In genomic region chr3:185353823-185354614, GRCh38 we compare ENCODE assay signal across 8 cellular contexts. TPM values are rescaled to one million over a fixed set of nuclear protein-coding genes. Genes with fewer than 3 reads are reported as not detected.
DNase-seq lines count a peak whose midpoint lies in the region; ATAC-seq and TF ChIP-seq lines count a peak whose summit lies in the region.

No MANE protein-coding gene starts in this region.

- H3K9me3 Mint-ChIP-seq in activated CD4-positive, alpha-beta memory T cell treated with anti-CD3 and anti-CD28 coated beads for 36 hours, result peaks cover 2% of the 10 kb centered on the region
- no peaks in the 10 kb centered on the region for H3K9me3 Mint-ChIP-seq in endothelial cell (ENCODE audit: unreplicated experiment)
- peaks cover 0 to 4% (median 0%) of the 10 kb centered on the region in 9 donors for H3K9me3 Mint-ChIP-seq in naive thymus-derived CD8-positive, alpha-beta T cell

- H3K4me1 Mint-ChIP-seq in activated CD4-positive, alpha-beta memory T cell treated with anti-CD3 and anti-CD28 coated beads for 36 hours (ENCODE audit: low read depth), result no peaks in the 10 kb centered on the region
- no peaks in the 10 kb centered on the region for H3K4me1 Mint-ChIP-seq in endothelial cell (ENCODE audit: unreplicated experiment)
- no peaks in the 10 kb centered on the region for H3K4me1 Mint-ChIP-seq in naive thymus-derived CD8-positive, alpha-beta T cell

- ATAC-seq in GM21390 (IDR thresholded peaks at IDR 0.05; ENCODE audit: unreplicated experiment), result peak; percentile 99
- ATAC-seq in naive thymus-derived CD8-positive, alpha-beta T cell, result peak; percentile 93 to 94
- peak; percentile 100 for ATAC-seq in stimulated activated naive CD8-positive, alpha-beta T cell treated with anti-CD3 and anti-CD28 coated beads, Interleukin-15, Interleukin-2, amounts not matched to agents 100 U/mL and 50 U/mL, for 24 hours

- intact Hi-C loops in activated CD4-positive, alpha-beta memory T cell treated with anti-CD3 and anti-CD28 coated beads for 36 hours (cut with micrococcal nuclease), result loop anchor here (1.0 kb wide), 2 partner anchors 205 to 221 kb away; no protein-coding TSS in a partner anchor

- POLR2A ChIA-PET in activated CD4-positive, alpha-beta memory T cell treated with anti-CD3 and anti-CD28 coated beads for 36 hours (lab: Charles Lee), result no interaction called here
- POLR2A ChIA-PET in naive thymus-derived CD8-positive, alpha-beta T cell (lab: Charles Lee), result no interaction called here

- no peaks in the 10 kb centered on the region for H3K36me3 Mint-ChIP-seq in activated CD4-positive, alpha-beta memory T cell treated with anti-CD3 and anti-CD28 coated beads for 36 hours
- no peaks in the 10 kb centered on the region for H3K36me3 Mint-ChIP-seq in endothelial cell (ENCODE audit: low read depth, unreplicated experiment)
- peaks cover 0 to 2% (median 0%) of the 10 kb centered on the region in 3 donors for H3K36me3 Mint-ChIP-seq in naive thymus-derived CD8-positive, alpha-beta T cell

- no peak overlapping the region for H3K27ac Mint-ChIP-seq in activated CD4-positive, alpha-beta memory T cell treated with anti-CD3 and anti-CD28 coated beads for 36 hours
- H3K27ac Mint-ChIP-seq in endothelial cell (ENCODE audit: unreplicated experiment), result no peak overlapping the region
- H3K27ac Mint-ChIP-seq in naive thymus-derived CD8-positive, alpha-beta T cell, result no peak overlapping the region

- no peak overlapping the region for H3K4me3 Mint-ChIP-seq in activated CD4-positive, alpha-beta memory T cell treated with anti-CD3 and anti-CD28 coated beads for 36 hours
- H3K4me3 Mint-ChIP-seq in endothelial cell (ENCODE audit: unreplicated experiment), result no peak overlapping the region
- no peak overlapping the region for H3K4me3 Mint-ChIP-seq in naive thymus-derived CD8-positive, alpha-beta T cell

- CTCF ChIA-PET in activated CD4-positive, alpha-beta memory T cell treated with anti-CD3 and anti-CD28 coated beads for 36 hours (lab: Charles Lee), result interaction anchor here (0.6 to 1.6 kb wide), 7 partner anchors 8 to 232 kb away, joined by 3 to 5 read pairs (median 3); partner anchors contain the start of genes LIPH and SENP2

- peaks cover 6% of the 10 kb centered on the region for H3K27me3 Mint-ChIP-seq in activated CD4-positive, alpha-beta memory T cell treated with anti-CD3 and anti-CD28 coated beads for 36 hours
- no peaks in the 10 kb centered on the region for H3K27me3 Mint-ChIP-seq in endothelial cell (ENCODE audit: unreplicated experiment)
- peaks cover 10 to 47% (median 26%) of the 10 kb centered on the region in 5 donors for H3K27me3 Mint-ChIP-seq in naive thymus-derived CD8-positive, alpha-beta T cell

- peak; percentile 98 for DNase-seq in DMS 273 (lab: John Stamatoyannopoulos, UW; ENCODE audit: unreplicated experiment)
- peak; percentile 72 for DNase-seq in HK-2 (ENCODE audit: unreplicated experiment)
- DNase-seq in NCI-H748 treated with DMSO at 0.1 percent for 48 hours (lab: John Stamatoyannopoulos, UW), result peak; percentile 42
- DNase-seq in activated CD4-positive, alpha-beta memory T cell treated with anti-CD3 and anti-CD28 coated beads for 36 hours, result peak; percentile 80
- peak; percentile 77 for DNase-seq in endothelial cell (ENCODE audit: low spot score)
- DNase-seq in naive thymus-derived CD8-positive, alpha-beta T cell, result peak; percentile 20 to 77 (median 48)
- peak; percentile 76 for DNase-seq in stimulated activated naive CD8-positive, alpha-beta T cell treated with anti-CD3 and anti-CD28 coated beads, Interleukin-15, Interleukin-2, amounts not matched to agents 100 U/mL and 50 U/mL, for 24 hours

- peak; percentile 61 for TF ChIP-seq CTCF in endothelial cell (IDR thresholded peaks at IDR 0.05; ENCODE audit: unreplicated experiment)

RNA-seq across cellular contexts. Expression of gene MAP3K13, which starts 8.9 kb away (rescaled TPM):
- 10 to 100 TPM; 10.6 to 12.4 TPM for total RNA-seq in activated CD4-positive, alpha-beta memory T cell treated with anti-CD3 and anti-CD28 coated beads for 36 hours
- total RNA-seq in endothelial cell (ENCODE audit: unreplicated experiment), result 26.4 TPM
- total RNA-seq in naive thymus-derived CD8-positive, alpha-beta T cell, result 10 to 100 TPM; 11.7 to 12.0 TPM
- polyA plus RNA-seq in naive thymus-derived CD8-positive, alpha-beta T cell, result 10 to 100 TPM; 44.2 to 55.7 (median 48.6) TPM

Comparison
In these comparisons a context has a peak if more than half of its experiments do, and no peak if none do; other contexts are left out.
1. Peak in every context shown above with its lines: DNase-seq and ATAC-seq.
2. DNase-seq: peak in every context shown above with its lines; median percentile 98 in DMS 273; 80 in activated CD4-positive, alpha-beta memory T cell treated with anti-CD3 and anti-CD28 coated beads for 36 hours; 77 in endothelial cell; 76 in stimulated activated naive CD8-positive, alpha-beta T cell treated with anti-CD3 and anti-CD28 coated beads, Interleukin-15, Interleukin-2, amounts not matched to agents 100 U/mL and 50 U/mL, for 24 hours; 72 in HK-2; 48 in naive thymus-derived CD8-positive, alpha-beta T cell; 42 in NCI-H748 treated with DMSO at 0.1 percent for 48 hours.